Comparison of ENCODE assay signal across 27 cellular contexts in the genomic region with DNA sequence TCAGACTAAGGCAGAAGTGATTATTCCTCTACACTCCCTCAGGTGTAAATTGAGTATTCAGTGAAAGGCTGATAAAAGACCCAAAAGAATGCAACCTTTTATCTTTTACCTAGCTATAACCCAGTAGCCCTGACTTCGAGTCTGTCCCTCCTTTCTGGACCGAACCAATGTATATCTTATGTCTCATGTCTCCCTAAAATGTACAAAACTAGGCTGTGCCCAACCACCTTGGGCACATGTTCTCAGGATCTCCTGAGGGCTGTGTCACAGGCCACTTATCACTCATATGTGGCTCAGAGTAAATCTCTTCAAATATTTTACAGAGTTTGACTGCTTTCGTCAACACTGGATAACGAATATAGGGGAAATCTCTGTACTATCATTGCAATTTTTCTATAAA.
"Had no signal": no experiment of that assay in that cellular context is flagged by ENCODE, and none has a peak within 500 bp of the region (broad histone marks: within the 10 kb centered on the region; RNA-seq: fewer than 3 reads in every experiment).

No MANE protein-coding gene starts in this region.

- ATAC-seq: activated CD8-positive, alpha-beta T cell treated with anti-CD3 and anti-CD28 coated beads for 36 hours; activated naive CD4-positive, alpha-beta T cell treated with anti-CD3 and anti-CD28 coated beads, Interleukin-2, amount 50 U/mL, for 72 hours; body of pancreas; foreskin keratinocyte; gastrocnemius medialis; heart left ventricle had no signal

- H3K9me3 ChIP-seq: colonic mucosa had no signal

- H3K27ac ChIP-seq: adrenal gland, body of pancreas, breast epithelium, cardiac muscle cell, colonic mucosa, esophagus muscularis mucosa, heart left ventricle had no signal

- H3K4me1 Mint-ChIP-seq: activated naive CD4-positive, alpha-beta T cell treated with anti-CD3 and anti-CD28 coated beads, Interleukin-2, amount 10 ng/mL, durations not matched to agents 7 days and 5 days had no signal

- H3K4me3 Mint-ChIP-seq: activated CD8-positive, alpha-beta T cell treated with anti-CD3 and anti-CD28 coated beads for 36 hours; activated naive CD4-positive, alpha-beta T cell treated with anti-CD3 and anti-CD28 coated beads, Interleukin-2, amount 10 ng/mL, durations not matched to agents 7 days and 5 days had no signal

- DNase-seq: activated CD4-positive, alpha-beta T cell treated with anti-CD3 and anti-CD28 coated beads for 1 hour; activated CD4-positive, alpha-beta T cell treated with anti-CD3 and anti-CD28 coated beads for 48 hours; activated CD4-positive, alpha-beta T cell treated with anti-CD3 and anti-CD28 coated beads, Interleukin-2, amount 50 U/mL, for 1 hour; activated CD4-positive, alpha-beta T cell treated with anti-CD3 and anti-CD28 coated beads, Interleukin-2, amount 50 U/mL, for 48 hours; activated CD8-positive, alpha-beta memory T cell treated with anti-CD3 and anti-CD28 coated beads for 24 hours; activated CD8-positive, alpha-beta T cell treated with anti-CD3 and anti-CD28 coated beads for 36 hours; activated gamma-delta T cell; activated naive CD4-positive, alpha-beta T cell; activated naive CD4-positive, alpha-beta T cell treated with anti-CD3 and anti-CD28 coated beads, Interleukin-2, amount 10 ng/mL, durations not matched to agents 7 days and 5 days; activated T-cell treated with anti-CD3 and anti-CD28 coated beads, Interleukin-2, amount 50 U/mL, for 48 hours; adrenal gland; amygdala; aorta; body of pancreas; central memory CD4-positive, alpha-beta T cell; cerebellar nuclear complex; colonic mucosa; effector CD8-positive, alpha-beta T cell; foreskin keratinocyte; gastrocnemius medialis; glutamatergic neuron; heart left ventricle; T-helper 2 cell had no signal

- H3K4me1 ChIP-seq: body of pancreas, breast epithelium, colonic mucosa, foreskin keratinocyte had no signal

- H3K27me3 Mint-ChIP-seq: activated CD8-positive, alpha-beta T cell treated with anti-CD3 and anti-CD28 coated beads for 36 hours; activated naive CD4-positive, alpha-beta T cell treated with anti-CD3 and anti-CD28 coated beads, Interleukin-2, amount 10 ng/mL, durations not matched to agents 7 days and 5 days had no signal

- H3K27me3 ChIP-seq: adrenal gland, body of pancreas, breast epithelium, cardiac muscle cell, colonic mucosa, esophagus muscularis mucosa, foreskin keratinocyte, gastrocnemius medialis, heart left ventricle had no signal

- H3K36me3 ChIP-seq: breast epithelium, colonic mucosa had no signal

- H3K27ac Mint-ChIP-seq: activated CD8-positive, alpha-beta T cell treated with anti-CD3 and anti-CD28 coated beads for 36 hours; activated naive CD4-positive, alpha-beta T cell treated with anti-CD3 and anti-CD28 coated beads, Interleukin-2, amount 10 ng/mL, durations not matched to agents 7 days and 5 days; activated naive CD4-positive, alpha-beta T cell treated with anti-CD3 and anti-CD28 coated beads, Interleukin-2, amount 50 U/mL, for 72 hours had no signal

- H3K4me3 ChIP-seq: adrenal gland, body of pancreas, breast epithelium, cardiac muscle cell, colonic mucosa, esophagus muscularis mucosa, gastrocnemius medialis, heart left ventricle had no signal
